8 cellular contexts compared by ENCODE assay signal in the genomic region with DNA sequence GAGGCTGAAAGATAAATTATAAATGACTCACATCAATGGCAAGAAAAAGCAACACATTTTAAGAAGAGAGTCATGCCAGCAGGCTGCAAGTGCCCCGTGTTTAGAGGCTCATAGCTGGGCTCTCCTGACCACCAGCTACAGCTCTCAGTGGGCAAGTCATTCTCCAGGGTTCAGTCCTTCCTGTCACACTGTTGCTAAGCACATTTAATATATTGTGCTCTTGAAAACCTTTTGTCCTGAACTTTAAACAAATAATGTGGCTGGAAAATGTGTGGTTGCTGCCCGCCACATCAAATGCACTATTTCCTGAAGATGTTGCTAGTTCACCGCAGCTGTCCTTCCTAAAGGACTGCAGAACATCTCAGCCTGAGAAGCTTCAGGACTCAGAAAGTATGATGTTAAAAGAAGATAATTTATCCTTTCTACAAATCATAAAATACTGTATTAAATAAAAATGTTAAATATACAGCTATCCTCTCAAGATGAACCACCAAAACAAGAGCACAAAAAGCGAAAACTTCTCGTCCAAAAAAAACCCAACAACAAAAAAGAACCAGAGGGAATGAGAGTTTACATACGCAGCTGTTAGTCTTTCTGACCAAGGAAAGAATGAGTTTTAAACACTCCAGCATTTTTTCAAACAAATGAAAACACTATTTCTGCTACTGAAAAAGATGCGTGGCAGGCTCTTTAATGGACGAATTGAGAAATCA. TPM values are rescaled to one million over a fixed set of nuclear protein-coding genes. Genes with fewer than 3 reads are reported as not detected.
DNase-seq lines count a peak whose midpoint lies in the region; ATAC-seq, FAIRE-seq and TF ChIP-seq lines count a peak whose summit lies in the region.

No MANE protein-coding gene starts in this region.

- POLR2A ChIA-PET in CD8-positive, alpha-beta T cell (lab: Charles Lee): interaction anchor here (0.6 to 2.0 kb wide), 11 partner anchors 11 to 822 kb away, joined by 3 to 13 read pairs (median 3); partner anchors contain the start of genes SNRPA1 and TM2D3

- peak overlapping the region; percentile 90 for H3K27ac Mint-ChIP-seq in CD8-positive, alpha-beta T cell
- peak overlapping the region; percentile 67 for H3K27ac Mint-ChIP-seq in memory B cell

- no peaks in the 10 kb centered on the region for H4K20me1 ChIP-seq in SU-DHL-6 (ENCODE audit: low read depth, low read length)

- peak overlapping the region; percentile 90 for H3K4me3 Mint-ChIP-seq in CD8-positive, alpha-beta T cell
- peak overlapping the region; percentile 89 for H3K4me3 Mint-ChIP-seq in memory B cell

- peak overlapping the region; percentile 79 for H2AFZ ChIP-seq in SU-DHL-6 (ENCODE audit: low read depth, low read length, severe bottlenecking)

- peaks cover 41% of the 10 kb centered on the region for H3K4me1 Mint-ChIP-seq in CD8-positive, alpha-beta T cell (ENCODE audit: low read depth)
- H3K4me1 Mint-ChIP-seq in memory B cell: peaks cover 7% of the 10 kb centered on the region

- peaks cover 18% of the 10 kb centered on the region for H3K4me1 ChIP-seq in CD8-positive, alpha-beta T cell (ENCODE audit: insufficient read depth, low read length)

- no peaks in the 10 kb centered on the region for H3K9me2 ChIP-seq in SU-DHL-6 (replicated peaks; ENCODE audit: insufficient read depth, low read length)

- H3F3A ChIP-seq in SU-DHL-6 (ENCODE audit: insufficient read depth): peaks cover 9% of the 10 kb centered on the region; the same call in 1 of the 2 replicates

- H3K27me3 Mint-ChIP-seq in CD8-positive, alpha-beta T cell (ENCODE audit: low read depth): no peaks in the 10 kb centered on the region
- no peaks in the 10 kb centered on the region for H3K27me3 Mint-ChIP-seq in memory B cell

- H3K4me2 ChIP-seq in SU-DHL-6 (ENCODE audit: low read depth, low read length, poor library complexity, severe bottlenecking): peak overlapping the region; percentile 84

- H3K9ac ChIP-seq in SU-DHL-6 (ENCODE audit: low read length): peak overlapping the region; percentile 53

- H3K27me3 ChIP-seq in CD8-positive, alpha-beta T cell (ENCODE audit: insufficient read depth, low read length): no peaks in the 10 kb centered on the region
- no peaks in the 10 kb centered on the region for H3K27me3 ChIP-seq in SU-DHL-6 (ENCODE audit: low read length)

- no peaks in the 10 kb centered on the region for H3K79me2 ChIP-seq in SU-DHL-6 (ENCODE audit: insufficient read depth, low read length)

- peaks cover 3% of the 10 kb centered on the region for H3K9me3 ChIP-seq in CD8-positive, alpha-beta T cell (ENCODE audit: low read length)
- no peaks in the 10 kb centered on the region for H3K9me3 ChIP-seq in SU-DHL-6 (ENCODE audit: insufficient read depth, low read length)

- H3K36me3 ChIP-seq in CD8-positive, alpha-beta T cell (ENCODE audit: insufficient read depth, low read length): peaks cover 26% of the 10 kb centered on the region
- H3K36me3 ChIP-seq in SU-DHL-6 (ENCODE audit: low read length): no peaks in the 10 kb centered on the region

- peak; percentile 75 for FAIRE-seq in GM19239 (lab: Jason Lieb, UNC)

- intact Hi-C loops in CD8-positive, alpha-beta T cell (cut with DNase I, micrococcal nuclease): loop anchor here (5.0 to 10.0 kb wide), 4 partner anchors 391 to 1381 kb away; partner anchors contain the start of genes ADAMTS17 (in 2 of the 2), ASB7 (in 1 of the 2) and LINS1 (in 1 of the 2)

- ATAC-seq in CD8-positive, alpha-beta T cell: no peak
- peak; percentile 35 for ATAC-seq in HG03457 (IDR thresholded peaks at IDR 0.05; ENCODE audit: unreplicated experiment)
- ATAC-seq in memory B cell (ENCODE audit: low read depth): no peak

- peak in 5 of 7 experiments; percentile 6 to 27 (median 12) for DNase-seq in CD8-positive, alpha-beta T cell
- DNase-seq in GM19239 (ENCODE audit: insufficient read length, low spot score): peak; percentile 26
- DNase-seq in cardiac fibroblast (ENCODE audit: low read depth in 2 of 2): peak; percentile 15 to 28
- no peak for DNase-seq in memory B cell (ENCODE audit: low spot score in 2 of 2)
- no peak for DNase-seq in substantia nigra (lab: John Stamatoyannopoulos, UW)
- DNase-seq in NCI-H1694 treated with DMSO at 0.1 percent for 48 hours (lab: John Stamatoyannopoulos, UW): no peak

- peak overlapping the region; percentile 87 for H3K27ac ChIP-seq in CD8-positive, alpha-beta T cell (ENCODE audit: low read depth, low read length)
- H3K27ac ChIP-seq in SU-DHL-6 (ENCODE audit: low read depth, low read length): no peak overlapping the region
- peak overlapping the region; percentile 84 for H3K27ac ChIP-seq in substantia nigra (ENCODE audit: low read depth, low read length, poor library complexity, severe bottlenecking)

- H3K36me3 Mint-ChIP-seq in CD8-positive, alpha-beta T cell: peaks cover 42% of the 10 kb centered on the region
- peaks cover 23% of the 10 kb centered on the region for H3K36me3 Mint-ChIP-seq in memory B cell

- CTCF ChIA-PET in CD8-positive, alpha-beta T cell (lab: Charles Lee): interaction anchor here (1.0 to 1.4 kb wide), 3 partner anchors 9 to 83 kb away, joined by 3 to 5 read pairs (median 4); no protein-coding TSS in a partner anchor

- peak overlapping the region; percentile 71 for H3K4me3 ChIP-seq in CD8-positive, alpha-beta T cell (ENCODE audit: low read depth, low read length)
- H3K4me3 ChIP-seq in SU-DHL-6 (ENCODE audit: insufficient read depth, low read length, poor library complexity, severe bottlenecking) (peak overlapping the region; percentile 65), cardiac fibroblast (replicated peaks in 1 of 2; ENCODE audit: low read depth in 2 of 2, low read length in 2 of 2) (peak overlapping the region; percentile 52 to 76)

- no peaks in the 10 kb centered on the region for H3K9me3 Mint-ChIP-seq in CD8-positive, alpha-beta T cell
- H3K9me3 Mint-ChIP-seq in memory B cell: peaks cover 4% of the 10 kb centered on the region

- no peak for TF ChIP-seq CTCF in CD8-positive, alpha-beta T cell (IDR thresholded peaks at IDR 0.05)
- TF ChIP-seq CTCF in SU-DHL-6 (IDR thresholded peaks at IDR 0.05; ENCODE audit: insufficient read depth, low read length, poor library complexity, severe bottlenecking) (no peak), cardiac fibroblast (IDR thresholded peaks at IDR 0.05; ENCODE audit: low read depth, low read length) (no peak)

RNA-seq across cellular contexts. Expression of gene TARS3, which starts 1.0 kb away (rescaled TPM):
- total RNA-seq in CD8-positive, alpha-beta T cell: 10 to 100 TPM; 12.7 to 13.7 TPM

Comparison
In these comparisons a context has a peak if more than half of its experiments do, and no peak if none do; other contexts are left out.
1. DNase-seq: peak in CD8-positive, alpha-beta T cell (5 of 7), GM19239 (single experiment) and cardiac fibroblast (2 of 2); none in memory B cell (0 of 2), substantia nigra (0 of 49) and NCI-H1694 treated with DMSO at 0.1 percent for 48 hours (single experiment).
2. Peak in every context shown above with its lines, with median percentiles within 50 percentile points of each other: H3K4me3 ChIP-seq.